ENCODE assay signal across 15 cellular contexts in the genomic region with DNA sequence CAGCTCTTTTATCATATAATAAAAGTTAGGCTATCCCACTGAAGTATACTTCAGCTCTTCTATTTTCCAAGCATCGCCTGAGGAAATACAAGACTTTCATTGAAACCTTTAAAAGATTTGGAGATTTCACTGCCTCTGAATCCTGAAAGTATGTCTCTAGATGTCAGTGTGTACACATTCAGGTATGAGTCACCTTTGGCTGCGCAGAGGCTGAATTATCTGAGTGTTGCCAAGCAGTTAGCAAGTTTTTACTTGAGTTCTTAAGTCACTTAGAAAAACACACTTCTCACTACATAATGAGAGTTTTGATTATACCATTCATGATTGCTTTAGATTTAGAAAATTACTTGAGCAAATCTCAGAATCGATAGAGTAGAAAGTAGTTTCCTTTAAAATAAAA.
A peak's percentile ranks its signal among the peaks of the same experiment; 100 is the strongest.
DNase-seq lines count a peak whose midpoint lies in the region; ATAC-seq, FAIRE-seq and TF ChIP-seq lines count a peak whose summit lies in the region.
"Had no signal": no experiment of that assay in that cellular context is flagged by ENCODE, and none has a peak within 500 bp of the region (broad histone marks: within the 10 kb centered on the region; RNA-seq: fewer than 3 reads in every experiment).

No MANE protein-coding gene starts in this region.

- H3K36me3 ChIP-seq in HepG2 (replicated peaks in 1 of 2; ENCODE audit: control insufficient read depth in 1 of 2, insufficient read depth in 2 of 2, low read length in 2 of 2), result no peaks in the 10 kb centered on the region

- H3K27me3 ChIP-seq in HepG2 (ENCODE audit: control insufficient read depth in 1 of 2, insufficient read depth in 2 of 2, low read length in 2 of 2) (no peaks in the 10 kb centered on the region), right cardiac atrium (ENCODE audit: control insufficient read depth, insufficient read depth) (no peaks in the 10 kb centered on the region)

- H3K4me1 ChIP-seq in HepG2 (ENCODE audit: insufficient read depth, low read length) (no peaks in the 10 kb centered on the region), right cardiac atrium (ENCODE audit: control insufficient read depth, insufficient read depth, low read length) (no peaks in the 10 kb centered on the region)

- H3K36me3 Mint-ChIP-seq in activated T-helper 2 cell treated with anti-CD3 and anti-CD28 coated beads, Interferon-gamma antibody, Interleukin-2, Interleukin-4, amounts not matched to agents 10 μg/mL and 5 μg/mL and 100 μg/mL, durations not matched to agents 14 hours and 24 hours and 36 hours (ENCODE audit: low read depth), result no peaks in the 10 kb centered on the region

- TF ChIP-seq CTCF in NB4 (IDR thresholded peaks at IDR 0.05; ENCODE audit: low read depth, low read length), result no peak
- no peak for TF ChIP-seq CTCF in HepG2 (CRISPR knock-in tag; IDR thresholded peaks at IDR 0.05)

- H3K27ac ChIP-seq in HepG2 (ENCODE audit: extremely low read length, insufficient read depth, low read length) (no peak overlapping the region), right cardiac atrium (ENCODE audit: low read length) (no peak overlapping the region)

- TF ChIP-seq EP300 in HepG2 (IDR thresholded peaks at IDR 0.05; ENCODE audit: low read depth in 2 of 2, low read length in 2 of 2) (no peak), HepG2 (CRISPR knock-in tag; IDR thresholded peaks at IDR 0.05; ENCODE audit: borderline replicate concordance) (no peak)

- H3K9me3 ChIP-seq in HepG2 (ENCODE audit: low read length), result no peaks in the 10 kb centered on the region
- no peaks in the 10 kb centered on the region for H3K9me3 ChIP-seq in right cardiac atrium (ENCODE audit: control insufficient read depth, low read length)

- POLR2A ChIA-PET in HepG2 (lab: Yijun Ruan, JAX), result no interaction called here

- H3K4me3 ChIP-seq in NB4 (ENCODE audit: low read depth, low read length) (no peak overlapping the region), HepG2 (replicated peaks in 1 of 3; ENCODE audit: insufficient read depth in 1 of 3, low read depth in 2 of 3, low read length in 3 of 3) (no peak overlapping the region), right cardiac atrium (ENCODE audit: low read length) (no peak overlapping the region)

- no peaks in the 10 kb centered on the region for H3K27me3 Mint-ChIP-seq in activated T-helper 2 cell treated with anti-CD3 and anti-CD28 coated beads, Interferon-gamma antibody, Interleukin-2, Interleukin-4, amounts not matched to agents 10 μg/mL and 5 μg/mL and 100 μg/mL, durations not matched to agents 14 hours and 24 hours and 36 hours (ENCODE audit: low read depth)
- H3K27me3 Mint-ChIP-seq: activated T-helper 17 cell treated with anti-CD3 and anti-CD28 coated beads, Interleukin-2, amount 50 U/mL, for 72 hours had no signal

- in situ Hi-C loops in ACHN (cut with HindIII; ENCODE audit: low pct_ligation_motif_present, low pct_unique_long_range_greater_than_20kb, low sequenced_read_pairs), result no loop called here
- in situ Hi-C loops in HepG2 (cut with HindIII; ENCODE audit: extremely low pct_ligation_motif_present, low pct_unique_long_range_greater_than_20kb), result no loop called here

- H3K4me1 Mint-ChIP-seq in activated T-helper 2 cell treated with anti-CD3 and anti-CD28 coated beads, Interferon-gamma antibody, Interleukin-2, Interleukin-4, amounts not matched to agents 10 μg/mL and 5 μg/mL and 100 μg/mL, durations not matched to agents 14 hours and 24 hours and 36 hours (ENCODE audit: low read depth), result no peaks in the 10 kb centered on the region
- H3K4me1 Mint-ChIP-seq: activated T-helper 17 cell treated with anti-CD3 and anti-CD28 coated beads, Interleukin-2, amount 50 U/mL, for 72 hours had no signal

- H3K4me3 Mint-ChIP-seq in activated T-helper 2 cell treated with anti-CD3 and anti-CD28 coated beads, Interferon-gamma antibody, Interleukin-2, Interleukin-4, amounts not matched to agents 10 μg/mL and 5 μg/mL and 100 μg/mL, durations not matched to agents 14 hours and 24 hours and 36 hours (ENCODE audit: low read depth), result no peak overlapping the region
- H3K4me3 Mint-ChIP-seq: activated T-helper 17 cell treated with anti-CD3 and anti-CD28 coated beads, Interleukin-2, amount 50 U/mL, for 72 hours had no signal

- no peaks in the 10 kb centered on the region for H4K20me1 ChIP-seq in HepG2 (ENCODE audit: insufficient read depth, low read length)

- no peaks in the 10 kb centered on the region for H3K79me2 ChIP-seq in HepG2 (ENCODE audit: insufficient read depth, low read length)

- no peaks in the 10 kb centered on the region for H3K9me3 Mint-ChIP-seq in activated T-helper 2 cell treated with anti-CD3 and anti-CD28 coated beads, Interferon-gamma antibody, Interleukin-2, Interleukin-4, amounts not matched to agents 10 μg/mL and 5 μg/mL and 100 μg/mL, durations not matched to agents 14 hours and 24 hours and 36 hours
- H3K9me3 Mint-ChIP-seq: activated T-helper 17 cell treated with anti-CD3 and anti-CD28 coated beads, Interleukin-2, amount 50 U/mL, for 72 hours had no signal

- TF ChIP-seq POLR2A in NB4 (IDR thresholded peaks at IDR 0.05; ENCODE audit: extremely low read depth, insufficient read length) (no peak), HepG2 (IDR thresholded peaks at IDR 0.05; ENCODE audit: insufficient read depth in 1 of 2, low read depth in 2 of 2, low read length in 2 of 2) (no peak)

- no peak for TF ChIP-seq RAD21 in HepG2 (CRISPR knock-in tag; IDR thresholded peaks at IDR 0.05)

- 2% methylated on average over 3 of the region's 3 CpGs for WGBS in HepG2 (ENCODE audit: low lambda C conversion rate)
- WGBS in right cardiac atrium, result 96% methylated on average over 3 of the region's 3 CpGs

- peak; percentile 51 for DNase-seq in ACHN
- peak; percentile 19 for DNase-seq in NB4 (ENCODE audit: low read depth)
- DNase-seq in cerebellar cortex (ENCODE audit: low spot score), result peak; percentile 19
- DNase-seq in HepG2 (ENCODE audit: low spot score), result no peak
- no peak for DNase-seq in globus pallidus (ENCODE audit: low spot score)
- DNase-seq in activated T-helper 2 cell treated with anti-CD3 and anti-CD28 coated beads, Interferon-gamma antibody, Interleukin-2, Interleukin-4, amounts not matched to agents 10 μg/mL and 5 μg/mL and 100 μg/mL, durations not matched to agents 14 hours and 24 hours and 36 hours (ENCODE audit: low spot score), result no peak
- DNase-seq in DMS 273 (lab: John Stamatoyannopoulos, UW; ENCODE audit: unreplicated experiment), result no peak
- DNase-seq in right cardiac atrium, result no peak
- DNase-seq: central memory CD4-positive, alpha-beta T cell; DMS79 treated with DMSO at 0.1 percent for 48 hours; MM.1S; NCI-H524 had no signal

- H2AFZ ChIP-seq in HepG2 (ENCODE audit: low read length), result no peak overlapping the region

- CTCF ChIA-PET in HepG2 (lab: Yijun Ruan, JAX; ENCODE audit: low intra/inter-chr PET ratio, low total read pairs), result no interaction called here

- H3K9ac ChIP-seq in HepG2 (ENCODE audit: insufficient read depth, low read depth, low read length), result no peak overlapping the region

- intact Hi-C loops in HepG2 (cut with micrococcal nuclease; ENCODE audit: unreplicated experiment), result no loop called here
- intact Hi-C loops in activated T-helper 2 cell treated with anti-CD3 and anti-CD28 coated beads, Interferon-gamma antibody, Interleukin-2, Interleukin-4, amounts not matched to agents 10 μg/mL and 5 μg/mL and 100 μg/mL, durations not matched to agents 14 hours and 24 hours and 36 hours (cut with micrococcal nuclease), result no loop called here
- intact Hi-C loops in right cardiac atrium (cut with DNase I), result no loop called here

- no TSS peak for BruUV-seq in HepG2 (replicated peaks; lab: Mats Ljungman, UMichigan)

- no peak for ATAC-seq in HepG2
- no peak for ATAC-seq in right cardiac atrium
- ATAC-seq: activated CD4-positive, CD25-positive, alpha-beta regulatory T cell treated with anti-CD3 and anti-CD28 coated beads, Interleukin-2, amount 50 U/mL, for 24 hours; activated T-helper 17 cell treated with anti-CD3 and anti-CD28 coated beads, Interleukin-2, amount 50 U/mL, for 72 hours had no signal

- no peak overlapping the region for H3K4me2 ChIP-seq in HepG2 (ENCODE audit: low read depth, low read length)

- no peak overlapping the region for H3K27ac Mint-ChIP-seq in activated T-helper 2 cell treated with anti-CD3 and anti-CD28 coated beads, Interferon-gamma antibody, Interleukin-2, Interleukin-4, amounts not matched to agents 10 μg/mL and 5 μg/mL and 100 μg/mL, durations not matched to agents 14 hours and 24 hours and 36 hours
- H3K27ac Mint-ChIP-seq: activated T-helper 17 cell treated with anti-CD3 and anti-CD28 coated beads, Interleukin-2, amount 50 U/mL, for 72 hours had no signal

- no peak for FAIRE-seq in HepG2 (lab: Jason Lieb, UNC)
- FAIRE-seq: frontal cortex had no signal

TF ChIP-seq in HepG2, 621 proteins besides CTCF, POLR2A, EP300 and RAD21:
- TF ChIP-seq FOSL2 (CRISPR knock-in tag; IDR thresholded peaks at IDR 0.05) (peak; percentile 49; the same call in 1 of the 2 replicates), ZNF766 (CRISPR knock-in tag; IDR thresholded peaks at IDR 0.05; ENCODE audit: borderline replicate concordance) (no peak)

Comparison
In these comparisons a context has a peak if more than half of its experiments do, and no peak if none do; other contexts are left out.
1. DNase-seq: peak in ACHN (single experiment), NB4 (single experiment) and cerebellar cortex (single experiment); none in HepG2 (single experiment), globus pallidus (single experiment), activated T-helper 2 cell treated with anti-CD3 and anti-CD28 coated beads, Interferon-gamma antibody, Interleukin-2, Interleukin-4, amounts not matched to agents 10 μg/mL and 5 μg/mL and 100 μg/mL, durations not matched to agents 14 hours and 24 hours and 36 hours (single experiment), DMS 273 (single experiment) and right cardiac atrium (0 of 3).